In the genomic region with DNA sequence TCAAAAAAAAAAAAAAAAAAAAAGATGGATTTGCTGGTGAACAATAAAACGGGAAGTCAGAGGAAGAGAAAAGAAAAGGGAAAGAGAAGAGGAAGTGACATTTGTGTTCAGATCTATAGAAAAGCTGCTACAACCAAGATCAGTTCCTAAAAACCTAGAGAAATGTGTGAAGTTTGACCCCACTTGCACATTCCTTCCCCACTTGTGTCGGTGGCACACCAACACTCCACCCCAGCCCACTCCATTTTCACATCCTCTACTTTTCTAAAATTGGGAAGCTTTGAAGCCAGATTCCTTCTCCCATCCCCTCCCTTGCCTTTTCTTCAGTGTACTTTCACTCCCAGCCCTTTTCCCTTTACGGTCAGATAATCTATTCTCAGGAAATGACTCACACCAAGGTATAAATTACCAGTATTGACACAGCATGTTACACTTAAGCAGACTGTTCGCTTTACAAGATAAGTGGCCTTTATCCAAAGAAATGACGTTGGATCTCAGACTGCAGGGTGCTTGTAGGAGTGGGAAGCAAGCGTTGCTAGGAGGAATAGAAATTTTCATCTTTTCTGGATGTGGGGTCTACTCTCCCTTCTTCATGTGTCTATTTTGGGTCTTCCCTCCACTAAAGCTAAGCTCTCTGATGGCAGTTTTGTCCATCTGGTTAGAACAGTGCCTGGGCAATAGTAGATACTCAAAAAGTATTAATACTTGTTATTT, we compare ENCODE assay signal across 1 cellular context.
TF ChIP-seq lines count a peak whose summit lies in the region.

No MANE protein-coding gene starts in this region.

TF ChIP-seq in HEK293T, 16 proteins besides CTCF, POLR2A, EP300 and RAD21 (continued from another document):
- no peak for TF ChIP-seq SUZ12 (IDR thresholded peaks at IDR 0.05)
- no peak for TF ChIP-seq BHLHE40 (IDR thresholded peaks at IDR 0.05; ENCODE audit: borderline replicate concordance)
- TF ChIP-seq FOXA1 (IDR thresholded peaks at IDR 0.05), result peak; percentile 89
- no peak for TF ChIP-seq NFRKB (IDR thresholded peaks at IDR 0.05)
- no peak for TF ChIP-seq HDGF (IDR thresholded peaks at IDR 0.05; ENCODE audit: borderline replicate concordance)
- no peak for TF ChIP-seq TARDBP (IDR thresholded peaks at IDR 0.05)
- TF ChIP-seq SP1 (IDR thresholded peaks at IDR 0.05), result no peak
- peak; percentile 81 for TF ChIP-seq ZNF384 (IDR thresholded peaks at IDR 0.05)
- no peak for TF ChIP-seq ARNT (IDR thresholded peaks at IDR 0.05)
- peak; percentile 76; the same call in 1 of the 2 replicates for TF ChIP-seq CTBP1 (IDR thresholded peaks at IDR 0.05; ENCODE audit: borderline replicate concordance)
- no peak for TF ChIP-seq ELF4 (IDR thresholded peaks at IDR 0.05)
- TF ChIP-seq, protein P1, sequence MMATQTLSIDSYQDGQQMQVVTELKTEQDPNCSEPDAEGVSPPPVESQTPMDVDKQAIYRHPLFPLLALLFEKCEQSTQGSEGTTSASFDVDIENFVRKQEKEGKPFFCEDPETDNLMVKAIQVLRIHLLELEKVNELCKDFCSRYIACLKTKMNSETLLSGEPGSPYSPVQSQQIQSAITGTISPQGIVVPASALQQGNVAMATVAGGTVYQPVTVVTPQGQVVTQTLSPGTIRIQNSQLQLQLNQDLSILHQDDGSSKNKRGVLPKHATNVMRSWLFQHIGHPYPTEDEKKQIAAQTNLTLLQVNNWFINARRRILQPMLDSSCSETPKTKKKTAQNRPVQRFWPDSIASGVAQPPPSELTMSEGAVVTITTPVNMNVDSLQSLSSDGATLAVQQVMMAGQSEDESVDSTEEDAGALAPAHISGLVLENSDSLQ (IDR thresholded peaks at IDR 0.05), result peak; percentile 97
TF ChIP-seq in HEK293T: peak in this region for 4.
